ENCODE assay signal across 8 cellular contexts in genomic region chr15:76311071-76311956, GRCh38. TPM values are rescaled to one million over a fixed set of nuclear protein-coding genes. Genes with fewer than 3 reads are reported as not detected.
A peak's percentile ranks its signal among the peaks of the same experiment; 100 is the strongest.
DNase-seq lines count a peak whose midpoint lies in the region; ATAC-seq and TF ChIP-seq lines count a peak whose summit lies in the region.

Gene ETFA, minus strand, starts transcription at chr15:76311469. Its CDS starts 81 bp downstream, at chr15:76311388.

- H3K36me3 ChIP-seq in left lung = no peaks in the 10 kb centered on the region

- ATAC-seq in GM19351 (IDR thresholded peaks at IDR 0.05; ENCODE audit: unreplicated experiment) (peak; percentile 97), HG03520 (IDR thresholded peaks at IDR 0.05; ENCODE audit: unreplicated experiment) (peak; percentile 94), left lung (peak; percentile 99)

- CTCF ChIA-PET in activated CD4-positive, alpha-beta T cell treated with anti-CD3 and anti-CD28 coated beads, Interleukin-2, amount 10 ng/mL, durations not matched to agents 7 days and 5 days (lab: Charles Lee) = interaction anchor here (0.7 to 1.6 kb wide), 3 partner anchors 16 to 26 kb away, joined by 3 to 5 read pairs (median 4); no protein-coding TSS in a partner anchor

- H3K36me3 Mint-ChIP-seq in activated CD4-positive, alpha-beta T cell treated with anti-CD3 and anti-CD28 coated beads, Interleukin-2, amount 10 ng/mL, durations not matched to agents 7 days and 5 days (ENCODE audit: low read depth) = peaks cover 10% of the 10 kb centered on the region
- peaks cover 12% of the 10 kb centered on the region for H3K36me3 Mint-ChIP-seq in dendritic cell treated with granulocyte-macrophage colony-stimulating factor and Interleukin-4, amounts not matched to agents 40 ng/mL and 50 ng/mL, for 4 days (ENCODE audit: low read depth)

- DNase-seq in C1 segment of cervical spinal cord (lab: John Stamatoyannopoulos, UW) (peak; percentile 47 to 90 (median 82)), NCI-H526 treated with DMSO at 0.1 percent for 48 hours (lab: John Stamatoyannopoulos, UW) (peak; percentile 89), left lung (peak; percentile 97 to 99)
- DNase-seq in activated CD4-positive, alpha-beta T cell treated with anti-CD3 and anti-CD28 coated beads, Interleukin-2, amount 10 ng/mL, durations not matched to agents 7 days and 5 days = peak; percentile 90
- peak; percentile 87 for DNase-seq in stimulated activated CD4-positive, alpha-beta T cell treated with anti-CD3 and anti-CD28 coated beads, Interleukin-2, amount 100 ng/mL, for 4 hours (ENCODE audit: low read depth)

- peak within 1 kb of the TSS; percentile 90 for H3K4me3 Mint-ChIP-seq in activated CD4-positive, alpha-beta T cell treated with anti-CD3 and anti-CD28 coated beads, Interleukin-2, amount 10 ng/mL, durations not matched to agents 7 days and 5 days
- H3K4me3 Mint-ChIP-seq in dendritic cell treated with granulocyte-macrophage colony-stimulating factor and Interleukin-4, amounts not matched to agents 40 ng/mL and 50 ng/mL, for 4 days = peak within 1 kb of the TSS; percentile 78

- peaks cover 0 to 42% of the 10 kb centered on the region in 2 donors for H3K4me1 ChIP-seq in left lung

- H3K27me3 ChIP-seq in left lung = no peaks in the 10 kb centered on the region

- H3K27ac Mint-ChIP-seq in activated CD4-positive, alpha-beta T cell treated with anti-CD3 and anti-CD28 coated beads, Interleukin-2, amount 10 ng/mL, durations not matched to agents 7 days and 5 days = peak within 1 kb of the TSS; percentile 85
- peak within 1 kb of the TSS; percentile 86 for H3K27ac Mint-ChIP-seq in dendritic cell treated with granulocyte-macrophage colony-stimulating factor and Interleukin-4, amounts not matched to agents 40 ng/mL and 50 ng/mL, for 4 days

- H3K27me3 Mint-ChIP-seq in activated CD4-positive, alpha-beta T cell treated with anti-CD3 and anti-CD28 coated beads, Interleukin-2, amount 10 ng/mL, durations not matched to agents 7 days and 5 days = no peaks in the 10 kb centered on the region
- peaks cover 13% of the 10 kb centered on the region for H3K27me3 Mint-ChIP-seq in dendritic cell treated with granulocyte-macrophage colony-stimulating factor and Interleukin-4, amounts not matched to agents 40 ng/mL and 50 ng/mL, for 4 days

- peaks cover 32% of the 10 kb centered on the region for H3K4me1 Mint-ChIP-seq in activated CD4-positive, alpha-beta T cell treated with anti-CD3 and anti-CD28 coated beads, Interleukin-2, amount 10 ng/mL, durations not matched to agents 7 days and 5 days
- H3K4me1 Mint-ChIP-seq in dendritic cell treated with granulocyte-macrophage colony-stimulating factor and Interleukin-4, amounts not matched to agents 40 ng/mL and 50 ng/mL, for 4 days (ENCODE audit: low read depth) = peaks cover 26% of the 10 kb centered on the region

- H3K4me3 ChIP-seq in left lung = peak within 1 kb of the TSS; percentile 84 to 85

- no peaks in the 10 kb centered on the region for H3K9me3 Mint-ChIP-seq in activated CD4-positive, alpha-beta T cell treated with anti-CD3 and anti-CD28 coated beads, Interleukin-2, amount 10 ng/mL, durations not matched to agents 7 days and 5 days
- H3K9me3 Mint-ChIP-seq in dendritic cell treated with granulocyte-macrophage colony-stimulating factor and Interleukin-4, amounts not matched to agents 40 ng/mL and 50 ng/mL, for 4 days = no peaks in the 10 kb centered on the region

- no peak for TF ChIP-seq CTCF in left lung (IDR thresholded peaks at IDR 0.05)

- POLR2A ChIA-PET in activated CD4-positive, alpha-beta T cell treated with anti-CD3 and anti-CD28 coated beads, Interleukin-2, amount 10 ng/mL, durations not matched to agents 7 days and 5 days (lab: Charles Lee) = interaction anchor here (0.6 kb wide), 1 partner anchor 19 kb away, joined by 3 read pairs; no protein-coding TSS in a partner anchor

- intact Hi-C loops in dendritic cell treated with granulocyte-macrophage colony-stimulating factor and Interleukin-4, amounts not matched to agents 40 ng/mL and 50 ng/mL, for 4 days (cut with micrococcal nuclease) = loop anchor here (5.0 kb wide), 1 partner anchor 36 kb away; no protein-coding TSS in a partner anchor
- intact Hi-C loops in left lung (cut with DNase I) = no loop called here

- H3K9me3 ChIP-seq in left lung = no peaks in the 10 kb centered on the region

- H3K27ac ChIP-seq in left lung = peak within 1 kb of the TSS; percentile 82 to 90

RNA-seq across cellular contexts. Expression of gene ETFA, which starts in this region (rescaled TPM):
- 10 to 100 TPM; 81.6 to 82.9 TPM for total RNA-seq in activated CD4-positive, alpha-beta T cell treated with anti-CD3 and anti-CD28 coated beads, Interleukin-2, amount 10 ng/mL, durations not matched to agents 7 days and 5 days
- total RNA-seq in left lung = 100 to 1,000 TPM; 102 to 110 TPM

Comparison
In these comparisons a context has a peak if more than half of its experiments do, and no peak if none do; other contexts are left out.
1. Peak in every context shown above with its lines: DNase-seq, ATAC-seq, H3K4me3 ChIP-seq and H3K27ac ChIP-seq.